ENCODE assay signal across 9 cellular contexts in genomic region chr11:117876049-117876340, GRCh38. TPM values are rescaled to one million over a fixed set of nuclear protein-coding genes. Genes with fewer than 3 reads are reported as not detected.
DNase-seq lines count a peak whose midpoint lies in the region; ATAC-seq and TF ChIP-seq lines count a peak whose summit lies in the region.
"Had no signal": no experiment of that assay in that cellular context is flagged by ENCODE, and none has a peak within 500 bp of the region (broad histone marks: within the 10 kb centered on the region; RNA-seq: fewer than 3 reads in every experiment).

No MANE protein-coding gene starts in this region.

- peaks cover 50% of the 10 kb centered on the region for H3K27me3 Mint-ChIP-seq in activated naive CD4-positive, alpha-beta T cell treated with anti-CD3 and anti-CD28 coated beads for 36 hours (ENCODE audit: low read depth)

- no peak for TF ChIP-seq EP300 in transverse colon (IDR thresholded peaks at IDR 0.05; ENCODE audit: low read depth)

- in situ Hi-C loops in transverse colon (cut with MboI; ENCODE audit: low pct_ligation_motif_present in 1 of 4, low pct_unique_long_range_greater_than_20kb in 1 of 4, low sequenced_read_pairs in 3 of 4): no loop called here

- H3K27me3 ChIP-seq in breast epithelium (peaks cover 0 to 13% of the 10 kb centered on the region in 2 donors), transverse colon (peaks cover 57% of the 10 kb centered on the region)

- no peak for ATAC-seq in GM19467 (IDR thresholded peaks at IDR 0.05; ENCODE audit: unreplicated experiment)

- H3K27ac Mint-ChIP-seq in activated naive CD4-positive, alpha-beta T cell treated with anti-CD3 and anti-CD28 coated beads for 36 hours: no peak overlapping the region

- TF ChIP-seq POLR2A in breast epithelium (IDR thresholded peaks at IDR 0.05): no peak
- no peak for TF ChIP-seq POLR2A in transverse colon (IDR thresholded peaks at IDR 0.05)

- WGBS in mesodermal cell (ENCODE audit: insufficient coverage in 2 of 2), 2 experiments: 3% methylated on average over 9 of the region's 10 CpGs
- 2% methylated on average over 10 of the region's 10 CpGs; no CpG with 5 or more reads in 1 of the 2 donors for WGBS in transverse colon (ENCODE audit: low coverage in 1 of 2), 2 donors

- intact Hi-C loops in activated naive CD4-positive, alpha-beta T cell treated with anti-CD3 and anti-CD28 coated beads for 36 hours (cut with micrococcal nuclease): no loop called here
- intact Hi-C loops in breast epithelium (cut with DNase I; ENCODE audit: low total_unique reads): no loop called here
- intact Hi-C loops in transverse colon (cut with DNase I; ENCODE audit: low total_unique reads): no loop called here

- H3K9me3 ChIP-seq in breast epithelium (no peaks in the 10 kb centered on the region), mesodermal cell (ENCODE audit: control insufficient read depth, low read length) (no peaks in the 10 kb centered on the region), transverse colon (no peaks in the 10 kb centered on the region)

- TF ChIP-seq CTCF in breast epithelium (IDR thresholded peaks at IDR 0.05) (no peak), transverse colon (IDR thresholded peaks at IDR 0.05) (no peak)

- H3K4me3 ChIP-seq in breast epithelium (peak overlapping the region; percentile 45 to 75 (median 65)), mesodermal cell (ENCODE audit: extremely low read depth, insufficient read depth, low read length, poor library complexity, severe bottlenecking) (peak overlapping the region; percentile 81), transverse colon (peak overlapping the region; percentile 51 to 70 (median 58))

- H3K36me3 Mint-ChIP-seq in activated naive CD4-positive, alpha-beta T cell treated with anti-CD3 and anti-CD28 coated beads for 36 hours (ENCODE audit: low read depth): no peaks in the 10 kb centered on the region

- H3K4me3 Mint-ChIP-seq in activated naive CD4-positive, alpha-beta T cell treated with anti-CD3 and anti-CD28 coated beads for 36 hours: peak overlapping the region; percentile 72

- H3K9me3 Mint-ChIP-seq in activated naive CD4-positive, alpha-beta T cell treated with anti-CD3 and anti-CD28 coated beads for 36 hours: no peaks in the 10 kb centered on the region

- no peaks in the 10 kb centered on the region for H3K4me1 ChIP-seq in breast epithelium
- peaks cover 9% of the 10 kb centered on the region for H3K4me1 ChIP-seq in mesodermal cell (ENCODE audit: control insufficient read depth, insufficient read depth, low read length, poor library complexity, severe bottlenecking)
- peaks cover 0 to 52% (median 38%) of the 10 kb centered on the region in 4 donors for H3K4me1 ChIP-seq in transverse colon

- H3K27ac ChIP-seq in breast epithelium (peak overlapping the region; percentile 65 to 73), mesodermal cell (ENCODE audit: low read depth, low read length, severe bottlenecking) (no peak overlapping the region), transverse colon (peak overlapping the region; percentile 76 to 90 (median 83))

- peaks cover 29% of the 10 kb centered on the region for H3K4me1 Mint-ChIP-seq in activated naive CD4-positive, alpha-beta T cell treated with anti-CD3 and anti-CD28 coated beads for 36 hours (ENCODE audit: low read depth)

- no peaks in the 10 kb centered on the region for H3K36me3 ChIP-seq in breast epithelium
- no peaks in the 10 kb centered on the region for H3K36me3 ChIP-seq in mesodermal cell (ENCODE audit: control insufficient read depth, insufficient read depth, low read length)
- H3K36me3 ChIP-seq in transverse colon: no peaks in the 10 kb centered on the region

- no peak for DNase-seq in activated naive CD4-positive, alpha-beta T cell treated with anti-CD3 and anti-CD28 coated beads for 36 hours
- DNase-seq in activated naive CD4-positive, alpha-beta T cell (lab: John Stamatoyannopoulos, UW): no peak
- DNase-seq in breast epithelium (ENCODE audit: low spot score in 2 of 2) (no peak), transverse colon (no peak), UCSD-AML1 (lab: John Stamatoyannopoulos, UW; ENCODE audit: unreplicated experiment) (no peak), medulla oblongata (ENCODE audit: extremely low spot score) (no peak)

- CTCF ChIA-PET in activated naive CD4-positive, alpha-beta T cell treated with anti-CD3 and anti-CD28 coated beads for 36 hours (lab: Charles Lee): no interaction called here

RNA-seq across cellular contexts. Expression of gene FXYD6, which starts 0.5 kb away (rescaled TPM):
- total RNA-seq in activated naive CD4-positive, alpha-beta T cell treated with anti-CD3 and anti-CD28 coated beads for 36 hours: not detected
- total RNA-seq in breast epithelium (10 to 100 TPM; 16.0 to 25.0 (median 20.3) TPM), transverse colon (10 to 100 TPM; 29.2 to 62.5 (median 46.0) TPM)
- polyA plus RNA-seq in mesodermal cell (2013, experiment 1 of 2): 147 TPM
- polyA plus RNA-seq in mesodermal cell (2013, experiment 2 of 2): 143 TPM

RNA-seq across cellular contexts. Expression of gene FXYD2, which starts 51.5 kb away (rescaled TPM):
- 1 to 10 TPM in 1 of 2 experiments, not detected in 1; 1.1 TPM for total RNA-seq in activated naive CD4-positive, alpha-beta T cell treated with anti-CD3 and anti-CD28 coated beads for 36 hours
- total RNA-seq in breast epithelium: 1 to 10 TPM in 2 of 3 donors, under 1 TPM in 1; 0.66 to 2.0 (median 1.3) TPM
- polyA plus RNA-seq in mesodermal cell (2013, experiment 1 of 2): 2.4 TPM
- 0.35 TPM for polyA plus RNA-seq in mesodermal cell (2013, experiment 2 of 2)
- total RNA-seq in transverse colon: 1 to 10 TPM in 2 of 4 donors, under 1 TPM in 1, not detected in 1; 0.64 to 1.2 (median 1.1) TPM

RNA-seq across cellular contexts. Expression of gene TMPRSS13, which starts 53.2 kb away (rescaled TPM):
- under 1 TPM; 0.15 to 0.21 TPM for total RNA-seq in activated naive CD4-positive, alpha-beta T cell treated with anti-CD3 and anti-CD28 coated beads for 36 hours
- total RNA-seq in breast epithelium (10 to 100 TPM in 2 of 3 donors, under 1 TPM in 1; 0.32 to 34.0 (median 12.5) TPM), transverse colon (under 1 TPM in 2 of 4 donors, not detected in 2; 0.27 to 0.79 TPM)
- 0.18 TPM for polyA plus RNA-seq in mesodermal cell (2013, experiment 1 of 2)
- polyA plus RNA-seq in mesodermal cell (2013, experiment 2 of 2): 0.35 TPM
- total RNA-seq: pulmonary artery endothelial cell had no signal

Comparison
In these comparisons a context has a peak if more than half of its experiments do, and no peak if none do; other contexts are left out.
1. RNA of gene FXYD6, which starts 0.5 kb away (total RNA-seq): 29.2 to 62.5 TPM in transverse colon and 16.0 to 25.0 TPM in breast epithelium; not detected in activated naive CD4-positive, alpha-beta T cell treated with anti-CD3 and anti-CD28 coated beads for 36 hours; every median in the first group is over 10 times any median in the second.
2. Peak in every context shown above with its lines, with median percentiles within 50 percentile points of each other: H3K4me3 ChIP-seq.